8 cellular contexts compared by ENCODE assay signal in genomic region chr3:143973352-143974021, GRCh38. TPM values are rescaled to one million over a fixed set of nuclear protein-coding genes. Genes with fewer than 3 reads are reported as not detected.
DNase-seq lines count a peak whose midpoint lies in the region; ATAC-seq and TF ChIP-seq lines count a peak whose summit lies in the region.

No MANE protein-coding gene starts in this region.

- peak overlapping the region; percentile 92 for H3K27ac ChIP-seq in BLaER1
- no peak overlapping the region for H3K27ac ChIP-seq in GM23338 (ENCODE audit: low read depth)
- no peak overlapping the region for H3K27ac ChIP-seq in SK-N-MC
- peak overlapping the region; percentile 98 to 99 (median 98) for H3K27ac ChIP-seq in esophagus squamous epithelium

- no peaks in the 10 kb centered on the region for H3F3A ChIP-seq in GM23338 (replicated peaks; ENCODE audit: low read depth)

- H3K9ac ChIP-seq in BLaER1 (peak overlapping the region; percentile 91), SK-N-MC (ENCODE audit: insufficient read length) (peak overlapping the region; percentile 89)

- H3K27ac Mint-ChIP-seq in GM23338: peak overlapping the region; percentile 69
- H3K27ac Mint-ChIP-seq in neural crest cell (ENCODE audit: unreplicated experiment): peak overlapping the region; percentile 81

- H3K4me3 ChIP-seq in BLaER1: peak overlapping the region; percentile 95
- H3K4me3 ChIP-seq in GM23338: peak overlapping the region; percentile 91
- H3K4me3 ChIP-seq in SK-N-MC: peak overlapping the region; percentile 92
- H3K4me3 ChIP-seq in esophagus squamous epithelium: peak overlapping the region; percentile 68 to 100 (median 90)

- H3K36me3 ChIP-seq in BLaER1 (no peaks in the 10 kb centered on the region), GM23338 (ENCODE audit: insufficient read depth) (no peaks in the 10 kb centered on the region), SK-N-MC (ENCODE audit: insufficient read depth, low read length) (no peaks in the 10 kb centered on the region), esophagus squamous epithelium (no peaks in the 10 kb centered on the region)

- H3K36me3 Mint-ChIP-seq in GM23338 (ENCODE audit: low read depth) (peaks cover 4% of the 10 kb centered on the region; the same call in 1 of the 3 replicates), neural crest cell (ENCODE audit: low read depth) (no peaks in the 10 kb centered on the region)

- intact Hi-C loops in esophagus squamous epithelium (cut with DNase I): no loop called here

- H3K27me3 ChIP-seq in BLaER1: no peaks in the 10 kb centered on the region
- H3K27me3 ChIP-seq in GM23338 (ENCODE audit: insufficient read depth): no peaks in the 10 kb centered on the region
- no peaks in the 10 kb centered on the region for H3K27me3 ChIP-seq in esophagus squamous epithelium

- H3K4me1 Mint-ChIP-seq in GM23338: peaks cover 44% of the 10 kb centered on the region
- peaks cover 39% of the 10 kb centered on the region for H3K4me1 Mint-ChIP-seq in neural crest cell

- TF ChIP-seq POLR2A in esophagus squamous epithelium (IDR thresholded peaks at IDR 0.05): no peak

- peaks cover 55% of the 10 kb centered on the region for H3K4me1 ChIP-seq in BLaER1
- peaks cover 36% of the 10 kb centered on the region for H3K4me1 ChIP-seq in GM23338 (ENCODE audit: insufficient read depth)
- peaks cover 16 to 58% (median 18%) of the 10 kb centered on the region in 3 donors for H3K4me1 ChIP-seq in esophagus squamous epithelium

- peaks cover 57% of the 10 kb centered on the region for H4K20me1 ChIP-seq in BLaER1
- H4K20me1 ChIP-seq in GM23338 (replicated peaks; ENCODE audit: insufficient read depth): peaks cover 9% of the 10 kb centered on the region; the same call in 1 of the 2 replicates

- H3K27me3 Mint-ChIP-seq in GM23338 (ENCODE audit: insufficient read depth, low read depth, poor library complexity) (peaks cover 13% of the 10 kb centered on the region), neural crest cell (ENCODE audit: low read depth) (no peaks in the 10 kb centered on the region)

- ATAC-seq in GM23338 (no peak), GM18868 (IDR thresholded peaks at IDR 0.05; ENCODE audit: unreplicated experiment) (no peak)

- 1 to 2% methylated on average over 24 of the region's 24 CpGs for WGBS in esophagus squamous epithelium, 2 donors

- H3K9me3 Mint-ChIP-seq in GM23338 (no peaks in the 10 kb centered on the region; the same call in 2 of the 3 replicates), neural crest cell (no peaks in the 10 kb centered on the region)

- no peaks in the 10 kb centered on the region for H3K9me3 ChIP-seq in BLaER1
- H3K9me3 ChIP-seq in SK-N-MC (ENCODE audit: low read depth, low read length): no peaks in the 10 kb centered on the region
- H3K9me3 ChIP-seq in esophagus squamous epithelium: no peaks in the 10 kb centered on the region

- DNase-seq in GM23338 (ENCODE audit: low spot score) (no peak), SK-N-MC (ENCODE audit: low read depth, low spot score) (no peak), esophagus squamous epithelium (lab: John Stamatoyannopoulos, UW) (no peak), neural crest cell (ENCODE audit: low read depth, low spot score) (no peak), GM10266 (ENCODE audit: extremely low spot score) (no peak), foreskin melanocyte (no peak)

- peak overlapping the region; percentile 85 for H3K4me2 ChIP-seq in BLaER1
- H3K4me2 ChIP-seq in GM23338: peak overlapping the region; percentile 88

- TF ChIP-seq CTCF in GM23338 (conservative IDR thresholded peaks at IDR 0.05; ENCODE audit: low read depth in 2 of 2): no peak
- TF ChIP-seq CTCF in esophagus squamous epithelium (IDR thresholded peaks at IDR 0.05): no peak
- no peak for TF ChIP-seq CTCF in neural crest cell (conservative IDR thresholded peaks at IDR 0.05)
- no peak for TF ChIP-seq CTCF in GM10266 (IDR thresholded peaks at IDR 0.05; ENCODE audit: control insufficient read depth, insufficient read depth, low read depth, missing control alignments)

- peaks cover 56% of the 10 kb centered on the region for H3K79me2 ChIP-seq in GM23338 (replicated peaks; ENCODE audit: insufficient read depth)

- no peaks in the 10 kb centered on the region for H3K9me2 ChIP-seq in GM23338 (ENCODE audit: insufficient read depth)

- H2AFZ ChIP-seq in GM23338: no peak overlapping the region; the same call in 1 of the 2 replicates

- peak overlapping the region; percentile 94 for H3K4me3 Mint-ChIP-seq in GM23338
- peak overlapping the region; percentile 96 for H3K4me3 Mint-ChIP-seq in neural crest cell

TF ChIP-seq in GM23338, 12 proteins besides CTCF, POLR2A, EP300 and RAD21 (continues in another document):
- TF ChIP-seq, protein P1, sequence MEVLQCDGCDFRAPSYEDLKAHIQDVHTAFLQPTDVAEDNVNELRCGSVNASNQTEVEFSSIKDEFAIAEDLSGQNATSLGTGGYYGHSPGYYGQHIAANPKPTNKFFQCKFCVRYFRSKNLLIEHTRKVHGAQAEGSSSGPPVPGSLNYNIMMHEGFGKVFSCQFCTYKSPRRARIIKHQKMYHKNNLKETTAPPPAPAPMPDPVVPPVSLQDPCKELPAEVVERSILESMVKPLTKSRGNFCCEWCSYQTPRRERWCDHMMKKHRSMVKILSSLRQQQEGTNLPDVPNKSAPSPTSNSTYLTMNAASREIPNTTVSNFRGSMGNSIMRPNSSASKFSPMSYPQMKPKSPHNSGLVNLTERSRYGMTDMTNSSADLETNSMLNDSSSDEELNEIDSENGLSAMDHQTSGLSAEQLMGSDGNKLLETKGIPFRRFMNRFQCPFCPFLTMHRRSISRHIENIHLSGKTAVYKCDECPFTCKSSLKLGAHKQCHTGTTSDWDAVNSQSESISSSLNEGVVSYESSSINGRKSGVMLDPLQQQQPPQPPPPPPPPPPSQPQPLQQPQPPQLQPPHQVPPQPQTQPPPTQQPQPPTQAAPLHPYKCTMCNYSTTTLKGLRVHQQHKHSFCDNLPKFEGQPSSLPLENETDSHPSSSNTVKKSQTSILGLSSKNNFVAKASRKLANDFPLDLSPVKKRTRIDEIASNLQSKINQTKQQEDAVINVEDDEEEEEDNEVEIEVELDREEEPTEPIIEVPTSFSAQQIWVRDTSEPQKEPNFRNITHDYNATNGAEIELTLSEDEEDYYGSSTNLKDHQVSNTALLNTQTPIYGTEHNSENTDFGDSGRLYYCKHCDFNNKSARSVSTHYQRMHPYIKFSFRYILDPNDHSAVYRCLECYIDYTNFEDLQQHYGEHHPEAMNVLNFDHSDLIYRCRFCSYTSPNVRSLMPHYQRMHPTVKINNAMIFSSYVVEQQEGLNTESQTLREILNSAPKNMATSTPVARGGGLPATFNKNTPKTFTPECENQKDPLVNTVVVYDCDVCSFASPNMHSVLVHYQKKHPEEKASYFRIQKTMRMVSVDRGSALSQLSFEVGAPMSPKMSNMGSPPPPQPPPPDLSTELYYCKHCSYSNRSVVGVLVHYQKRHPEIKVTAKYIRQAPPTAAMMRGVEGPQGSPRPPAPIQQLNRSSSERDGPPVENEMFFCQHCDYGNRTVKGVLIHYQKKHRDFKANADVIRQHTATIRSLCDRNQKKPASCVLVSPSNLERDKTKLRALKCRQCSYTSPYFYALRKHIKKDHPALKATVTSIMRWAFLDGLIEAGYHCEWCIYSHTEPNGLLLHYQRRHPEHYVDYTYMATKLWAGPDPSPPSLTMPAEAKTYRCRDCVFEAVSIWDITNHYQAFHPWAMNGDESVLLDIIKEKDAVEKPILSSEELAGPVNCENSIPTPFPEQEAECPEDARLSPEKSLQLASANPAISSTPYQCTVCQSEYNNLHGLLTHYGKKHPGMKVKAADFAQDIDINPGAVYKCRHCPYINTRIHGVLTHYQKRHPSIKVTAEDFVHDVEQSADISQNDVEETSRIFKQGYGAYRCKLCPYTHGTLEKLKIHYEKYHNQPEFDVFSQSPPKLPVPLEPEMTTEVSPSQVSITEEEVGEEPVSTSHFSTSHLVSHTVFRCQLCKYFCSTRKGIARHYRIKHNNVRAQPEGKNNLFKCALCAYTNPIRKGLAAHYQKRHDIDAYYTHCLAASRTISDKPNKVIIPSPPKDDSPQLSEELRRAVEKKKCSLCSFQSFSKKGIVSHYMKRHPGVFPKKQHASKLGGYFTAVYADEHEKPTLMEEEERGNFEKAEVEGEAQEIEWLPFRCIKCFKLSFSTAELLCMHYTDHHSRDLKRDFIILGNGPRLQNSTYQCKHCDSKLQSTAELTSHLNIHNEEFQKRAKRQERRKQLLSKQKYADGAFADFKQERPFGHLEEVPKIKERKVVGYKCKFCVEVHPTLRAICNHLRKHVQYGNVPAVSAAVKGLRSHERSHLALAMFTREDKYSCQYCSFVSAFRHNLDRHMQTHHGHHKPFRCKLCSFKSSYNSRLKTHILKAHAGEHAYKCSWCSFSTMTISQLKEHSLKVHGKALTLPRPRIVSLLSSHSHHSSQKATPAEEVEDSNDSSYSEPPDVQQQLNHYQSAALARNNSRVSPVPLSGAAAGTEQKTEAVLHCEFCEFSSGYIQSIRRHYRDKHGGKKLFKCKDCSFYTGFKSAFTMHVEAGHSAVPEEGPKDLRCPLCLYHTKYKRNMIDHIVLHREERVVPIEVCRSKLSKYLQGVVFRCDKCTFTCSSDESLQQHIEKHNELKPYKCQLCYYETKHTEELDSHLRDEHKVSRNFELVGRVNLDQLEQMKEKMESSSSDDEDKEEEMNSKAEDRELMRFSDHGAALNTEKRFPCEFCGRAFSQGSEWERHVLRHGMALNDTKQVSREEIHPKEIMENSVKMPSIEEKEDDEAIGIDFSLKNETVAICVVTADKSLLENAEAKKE (CRISPR knock-in tag; IDR thresholded peaks at IDR 0.05): no peak
- TF ChIP-seq ZNF114 (CRISPR knock-in tag; IDR thresholded peaks at IDR 0.05) (no peak), ZNF331 (CRISPR knock-in tag; IDR thresholded peaks at IDR 0.05; ENCODE audit: low read depth) (no peak), EZH2 (IDR thresholded peaks at IDR 0.05; ENCODE audit: low read depth, unreplicated experiment) (no peak), NANOG (IDR thresholded peaks at IDR 0.05; ENCODE audit: borderline replicate concordance) (no peak), CREB1 (CRISPR knock-in tag; IDR thresholded peaks at IDR 0.05; ENCODE audit: low read depth) (no peak), EZH2phosphoT487 (IDR thresholded peaks at IDR 0.05; ENCODE audit: unreplicated experiment) (no peak)
- TF ChIP-seq, protein P2, sequence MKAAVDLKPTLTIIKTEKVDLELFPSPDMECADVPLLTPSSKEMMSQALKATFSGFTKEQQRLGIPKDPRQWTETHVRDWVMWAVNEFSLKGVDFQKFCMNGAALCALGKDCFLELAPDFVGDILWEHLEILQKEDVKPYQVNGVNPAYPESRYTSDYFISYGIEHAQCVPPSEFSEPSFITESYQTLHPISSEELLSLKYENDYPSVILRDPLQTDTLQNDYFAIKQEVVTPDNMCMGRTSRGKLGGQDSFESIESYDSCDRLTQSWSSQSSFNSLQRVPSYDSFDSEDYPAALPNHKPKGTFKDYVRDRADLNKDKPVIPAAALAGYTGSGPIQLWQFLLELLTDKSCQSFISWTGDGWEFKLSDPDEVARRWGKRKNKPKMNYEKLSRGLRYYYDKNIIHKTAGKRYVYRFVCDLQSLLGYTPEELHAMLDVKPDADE (IDR thresholded peaks at IDR 0.05): no peak

RNA-seq across cellular contexts. Expression of gene DIPK2A, which starts 1.9 kb away (rescaled TPM):
- total RNA-seq in GM23338 (2014; rRNA removed; shearing (Covaris generic)): 38.5 and 44.8 TPM in 2 replicates
- polyA plus RNA-seq in GM23338 (2016; fragmentation: Nextera tagmentation; extraction: Ambion mirVana): 15.8 and 19.0 TPM in 2 replicates
- total RNA-seq in esophagus squamous epithelium (10 to 100 TPM; 31.7 to 40.1 (median 36.1) TPM), neural crest cell (15.5 and 19.5 TPM in 2 replicates)

Comparison
In these comparisons a context has a peak if more than half of its experiments do, and no peak if none do; other contexts are left out.
1. H3K27ac ChIP-seq: peak in BLaER1 (single experiment) and esophagus squamous epithelium (4 of 4); none in GM23338 (single experiment) and SK-N-MC (single experiment).
2. Peak in every context shown above with its lines, with median percentiles within 50 percentile points of each other: H3K4me3 ChIP-seq.